ENCODE assay signal across 7 cellular contexts in the genomic region with DNA sequence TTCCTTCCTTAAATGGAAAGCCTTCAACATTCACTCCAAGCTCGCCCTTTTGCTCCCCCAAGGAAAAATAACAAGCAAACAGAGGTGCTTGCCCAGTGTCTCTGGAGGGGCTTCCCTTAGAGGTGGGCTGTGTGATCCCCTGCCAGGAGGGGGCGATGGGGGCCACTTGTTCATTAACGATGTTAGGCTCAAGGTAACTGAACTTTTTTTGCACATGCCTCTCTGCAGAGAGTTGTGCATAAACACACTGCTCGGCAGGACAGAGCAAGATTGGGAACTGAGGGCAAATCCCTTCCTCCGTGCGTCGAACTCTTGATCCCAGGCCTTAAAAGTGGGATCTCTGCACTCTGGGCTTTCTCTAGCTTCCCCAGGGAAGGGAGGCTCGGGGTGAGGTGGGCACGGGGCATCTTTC.
DNase-seq lines count a peak whose midpoint lies in the region; ATAC-seq and TF ChIP-seq lines count a peak whose summit lies in the region.

No MANE protein-coding gene starts in this region.

- H3K9ac ChIP-seq in SK-N-MC (ENCODE audit: insufficient read length) = no peak overlapping the region

- no peaks in the 10 kb centered on the region for H3K36me3 ChIP-seq in SK-N-MC (ENCODE audit: insufficient read depth, low read length)

- no peak overlapping the region for H3K4me3 ChIP-seq in SK-N-MC
- H3K4me3 ChIP-seq in fibroblast of pulmonary artery (replicated peaks; ENCODE audit: low read depth, low read length) = no peak overlapping the region
- no peak overlapping the region for H3K4me3 ChIP-seq in skin epidermis

- no peaks in the 10 kb centered on the region for H3K9me3 ChIP-seq in SK-N-MC (ENCODE audit: low read depth, low read length)

- TF ChIP-seq CTCF in GM20000 (IDR thresholded peaks at IDR 0.05; ENCODE audit: extremely low read depth, missing control alignments) (peak; percentile 11), fibroblast of pulmonary artery (IDR thresholded peaks at IDR 0.05; ENCODE audit: low read length, missing control alignments) (peak; percentile 21)

- DNase-seq in GM20000 (ENCODE audit: low spot score) (no peak), SK-N-MC (ENCODE audit: low read depth, low spot score) (no peak), fibroblast of pulmonary artery (ENCODE audit: low read depth) (no peak), GM19238 (ENCODE audit: insufficient read length, low spot score) (no peak)

- H3K27ac ChIP-seq in SK-N-MC (peak overlapping the region; percentile 29; the same call in 1 of the 2 replicates), skin epidermis (peak overlapping the region in 20 of 21 experiments; percentile 71 to 97 (median 84))

- ATAC-seq in GM21717 (IDR thresholded peaks at IDR 0.05; ENCODE audit: unreplicated experiment) = no peak
- ATAC-seq in HG03039 (IDR thresholded peaks at IDR 0.05; ENCODE audit: unreplicated experiment) = no peak
